Comparison of ENCODE assay signal across 27 cellular contexts in the genomic region with DNA sequence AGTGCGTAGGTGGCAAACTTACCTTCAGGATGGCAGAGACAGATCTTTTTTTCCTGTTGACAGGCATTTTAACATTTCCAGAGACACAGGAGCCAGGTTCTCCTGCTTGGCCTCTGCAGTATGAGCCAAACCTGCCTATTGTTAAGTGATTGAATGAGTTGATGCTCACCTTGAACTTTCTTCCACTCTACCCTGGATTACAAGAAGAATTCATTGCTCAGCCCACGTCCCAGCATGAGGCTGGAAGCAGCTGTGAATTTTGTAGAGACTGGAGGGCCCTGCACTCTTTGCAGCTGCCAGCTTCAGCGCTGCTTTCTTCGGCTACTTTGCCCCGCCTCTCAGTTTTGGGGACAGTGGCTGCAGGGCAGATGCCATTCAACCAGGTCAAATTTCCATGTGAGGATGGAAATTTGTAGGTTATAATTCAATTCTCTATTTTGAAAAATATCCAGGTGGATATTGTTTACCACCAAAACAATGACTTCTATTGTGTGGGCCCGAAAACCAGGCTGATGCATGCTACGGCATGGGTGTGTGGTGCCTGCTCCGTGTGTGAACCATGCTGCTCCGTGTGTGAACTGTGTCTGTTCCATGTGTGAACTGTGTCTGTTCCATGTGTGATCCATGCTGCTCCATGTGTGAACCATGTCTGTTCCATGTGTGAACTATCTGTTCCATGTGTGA.
DNase-seq lines count a peak whose midpoint lies in the region; ATAC-seq and TF ChIP-seq lines count a peak whose summit lies in the region.
"Had no signal": no experiment of that assay in that cellular context is flagged by ENCODE, and none has a peak within 500 bp of the region (broad histone marks: within the 10 kb centered on the region; RNA-seq: fewer than 3 reads in every experiment).

No MANE protein-coding gene starts in this region.

- no peak overlapping the region for H3K27ac ChIP-seq in GM23248
- peak overlapping the region; percentile 25; the same call in 1 of the 2 replicates for H3K27ac ChIP-seq in HUES64 (ENCODE audit: low read depth, low read length)
- H3K27ac ChIP-seq: BLaER1 treated with 17β-estradiol and CSF1 and Interleukin-3, amounts not matched to agents 10 nM and 100 nM; gastroesophageal sphincter; sigmoid colon; suprapubic skin; upper lobe of right lung had no signal

- H3K4me1 Mint-ChIP-seq in chondrocyte (ENCODE audit: low read depth): peaks cover 15% of the 10 kb centered on the region
- H3K4me1 Mint-ChIP-seq in activated naive CD8-positive, alpha-beta T cell treated with anti-CD3 and anti-CD28 coated beads for 36 hours: peaks cover 3% of the 10 kb centered on the region

- H3K36me3 Mint-ChIP-seq in chondrocyte (ENCODE audit: low read depth): no peaks in the 10 kb centered on the region
- peaks cover 5% of the 10 kb centered on the region for H3K36me3 Mint-ChIP-seq in activated naive CD8-positive, alpha-beta T cell treated with anti-CD3 and anti-CD28 coated beads for 36 hours

- H3K9me3 ChIP-seq in GM23248 (ENCODE audit: low read depth) (no peaks in the 10 kb centered on the region), HUES64 (ENCODE audit: insufficient read depth, low read depth, low read length) (no peaks in the 10 kb centered on the region)
- H3K9me3 ChIP-seq: gastroesophageal sphincter, sigmoid colon, suprapubic skin, upper lobe of right lung had no signal

- H2AFZ ChIP-seq in GM23248: no peak overlapping the region

- peaks cover 18% of the 10 kb centered on the region for H3K4me1 ChIP-seq in GM23248 (ENCODE audit: insufficient read depth)
- peaks cover 20% of the 10 kb centered on the region for H3K4me1 ChIP-seq in HUES64 (ENCODE audit: insufficient read depth, low read length)
- H3K4me1 ChIP-seq: upper lobe of right lung had no signal

- in situ Hi-C loops in GM23248 (cut with MboI): no loop called here

- H3K4me2 ChIP-seq in GM23248 (ENCODE audit: unreplicated experiment): no peak overlapping the region

- no peak overlapping the region for H3K4me3 ChIP-seq in GM23248
- no peak overlapping the region for H3K4me3 ChIP-seq in HUES64 (ENCODE audit: low read length)
- H3K4me3 ChIP-seq: BLaER1 treated with 17β-estradiol and CSF1 and Interleukin-3, amounts not matched to agents 10 nM and 100 nM; gastroesophageal sphincter; lung; sigmoid colon; suprapubic skin; upper lobe of right lung had no signal

- H3K27me3 Mint-ChIP-seq in chondrocyte (ENCODE audit: low read depth): no peaks in the 10 kb centered on the region
- peaks cover 7% of the 10 kb centered on the region for H3K27me3 Mint-ChIP-seq in activated naive CD8-positive, alpha-beta T cell treated with anti-CD3 and anti-CD28 coated beads for 36 hours
- H3K27me3 Mint-ChIP-seq: activated naive CD8-positive, alpha-beta T cell; stimulated activated naive B cell treated with anti-CD40 and anti-IgM and Interleukin-4, amounts not matched to agents 10 μg/mL and 1 μg/mL and 100 μg/mL, for 72 hours had no signal

- H3K79me2 ChIP-seq in GM23248 (ENCODE audit: insufficient read depth): peaks cover 6% of the 10 kb centered on the region

- no peak overlapping the region for H3K27ac Mint-ChIP-seq in chondrocyte (ENCODE audit: unreplicated experiment)
- no peak overlapping the region for H3K27ac Mint-ChIP-seq in activated naive CD8-positive, alpha-beta T cell treated with anti-CD3 and anti-CD28 coated beads for 36 hours

- 93 to 94% methylated on average over 9 of the region's 9 CpGs for WGBS in GM23248 (ENCODE audit: low coverage in 1 of 2, low lambda C conversion rate in 2 of 2, missing lambda C conversion rate in 2 of 2), 2 experiments
- WGBS in HUES64: 75% methylated on average over 9 of the region's 9 CpGs

- TF ChIP-seq CTCF in chondrocyte (IDR thresholded peaks at IDR 0.05): no peak

- DNase-seq in GM23248 (peak; percentile 3), chondrocyte (ENCODE audit: low spot score) (peak; percentile 72), mesenteric fat pad (ENCODE audit: low spot score) (peak; percentile 87)
- DNase-seq in activated naive CD8-positive, alpha-beta T cell treated with anti-CD3 and anti-CD28 coated beads for 36 hours: no peak
- DNase-seq: activated CD4-positive, alpha-beta T cell treated with anti-CD3 and anti-CD28 coated beads, Interleukin-2, amount 50 U/mL, for 48 hours; activated CD8-positive, alpha-beta memory T cell treated with anti-CD3 and anti-CD28 coated beads, Interleukin-2, amount 50 U/mL, for 48 hours; central memory CD4-positive, alpha-beta T cell; COR-L47; GF-D8; NCI-H1092; NCI-H1694 treated with DMSO at 0.1 percent for 48 hours; NCI-H524; NK-92 treated with Interleukin-12 subunit alpha and Interleukin-12 subunit beta, amount 100 ng/mL, for 24 hours; sigmoid colon; stimulated activated CD4-positive, alpha-beta T cell treated with anti-CD3 and anti-CD28 coated beads, Interleukin-15, amount 100 ng/mL, for 24 hours; stimulated activated naive B cell treated with anti-CD40 and anti-IgM and Interleukin-4, amounts not matched to agents 10 μg/mL and 1 μg/mL and 100 μg/mL, for 72 hours; T1000; upper lobe of right lung had no signal

- H3F3A ChIP-seq in GM23248 (ENCODE audit: insufficient read depth): peaks cover 27% of the 10 kb centered on the region

- no peaks in the 10 kb centered on the region for H4K20me1 ChIP-seq in GM23248 (ENCODE audit: insufficient read depth)

- ATAC-seq in HG03095 (IDR thresholded peaks at IDR 0.05; ENCODE audit: unreplicated experiment): no peak
- no peak for ATAC-seq in GM21717 (IDR thresholded peaks at IDR 0.05; ENCODE audit: unreplicated experiment)
- ATAC-seq: gastroesophageal sphincter; HCT116; stimulated activated naive B cell treated with anti-CD40 and anti-IgM and Interleukin-4, amounts not matched to agents 10 μg/mL and 1 μg/mL and 100 μg/mL, for 72 hours; upper lobe of right lung had no signal

- no peaks in the 10 kb centered on the region for H3K9me3 Mint-ChIP-seq in chondrocyte (ENCODE audit: low read depth)
- no peaks in the 10 kb centered on the region for H3K9me3 Mint-ChIP-seq in activated naive CD8-positive, alpha-beta T cell treated with anti-CD3 and anti-CD28 coated beads for 36 hours
- H3K9me3 Mint-ChIP-seq: stimulated activated naive B cell treated with anti-CD40 and anti-IgM and Interleukin-4, amounts not matched to agents 10 μg/mL and 1 μg/mL and 100 μg/mL, for 72 hours had no signal

- H3K36me3 ChIP-seq in GM23248 (ENCODE audit: low read depth) (no peaks in the 10 kb centered on the region), HUES64 (ENCODE audit: insufficient read depth, low read length) (no peaks in the 10 kb centered on the region)
- H3K36me3 ChIP-seq: BLaER1 treated with 17β-estradiol and CSF1 and Interleukin-3, amounts not matched to agents 10 nM and 100 nM; gastroesophageal sphincter; sigmoid colon; suprapubic skin; upper lobe of right lung had no signal

- H3K4me3 Mint-ChIP-seq in chondrocyte (ENCODE audit: unreplicated experiment): no peak overlapping the region
- H3K4me3 Mint-ChIP-seq in activated naive CD8-positive, alpha-beta T cell treated with anti-CD3 and anti-CD28 coated beads for 36 hours: no peak overlapping the region
- H3K4me3 Mint-ChIP-seq: activated naive CD8-positive, alpha-beta T cell; stimulated activated naive B cell treated with anti-CD40 and anti-IgM and Interleukin-4, amounts not matched to agents 10 μg/mL and 1 μg/mL and 100 μg/mL, for 72 hours had no signal

- no peak overlapping the region for H3K9ac ChIP-seq in GM23248
- H3K9ac ChIP-seq in HUES64 (ENCODE audit: low read depth, low read length): no peak overlapping the region
- H3K9ac ChIP-seq: BLaER1 treated with 17β-estradiol and CSF1 and Interleukin-3, amounts not matched to agents 10 nM and 100 nM had no signal

- no peaks in the 10 kb centered on the region for H3K9me2 ChIP-seq in GM23248 (ENCODE audit: insufficient read depth)

- H3K27me3 ChIP-seq in GM23248 (replicated peaks; ENCODE audit: insufficient read depth) (no peaks in the 10 kb centered on the region), HUES64 (ENCODE audit: insufficient read depth, low read length) (no peaks in the 10 kb centered on the region)
- H3K27me3 ChIP-seq: gastroesophageal sphincter, sigmoid colon, suprapubic skin, upper lobe of right lung had no signal
